Comparison of ENCODE assay signal across 1 cellular context in the genomic region with DNA sequence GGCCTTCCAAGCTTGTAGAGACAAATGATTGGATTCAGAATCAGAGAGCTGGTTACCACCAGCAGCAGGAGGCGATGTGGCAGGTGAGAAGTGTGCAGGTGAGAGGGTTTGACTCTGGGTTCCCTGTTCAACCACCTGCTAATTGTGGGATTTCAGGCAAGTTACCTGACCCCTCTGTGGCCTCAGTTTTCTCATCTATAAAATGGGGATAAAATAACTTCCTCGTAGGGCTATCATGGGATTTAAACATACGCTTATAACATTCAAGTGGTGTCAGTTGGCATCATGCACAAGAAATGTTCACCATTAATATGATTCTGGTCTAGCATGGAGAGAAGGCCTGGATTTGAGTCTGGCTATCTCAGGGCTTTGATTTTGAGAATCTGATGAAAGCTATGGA.
TF ChIP-seq lines count a peak whose summit lies in the region.

No MANE protein-coding gene starts in this region.

TF ChIP-seq in H1, 55 proteins besides CTCF, POLR2A, EP300 and RAD21:
- TF ChIP-seq, protein P1, sequence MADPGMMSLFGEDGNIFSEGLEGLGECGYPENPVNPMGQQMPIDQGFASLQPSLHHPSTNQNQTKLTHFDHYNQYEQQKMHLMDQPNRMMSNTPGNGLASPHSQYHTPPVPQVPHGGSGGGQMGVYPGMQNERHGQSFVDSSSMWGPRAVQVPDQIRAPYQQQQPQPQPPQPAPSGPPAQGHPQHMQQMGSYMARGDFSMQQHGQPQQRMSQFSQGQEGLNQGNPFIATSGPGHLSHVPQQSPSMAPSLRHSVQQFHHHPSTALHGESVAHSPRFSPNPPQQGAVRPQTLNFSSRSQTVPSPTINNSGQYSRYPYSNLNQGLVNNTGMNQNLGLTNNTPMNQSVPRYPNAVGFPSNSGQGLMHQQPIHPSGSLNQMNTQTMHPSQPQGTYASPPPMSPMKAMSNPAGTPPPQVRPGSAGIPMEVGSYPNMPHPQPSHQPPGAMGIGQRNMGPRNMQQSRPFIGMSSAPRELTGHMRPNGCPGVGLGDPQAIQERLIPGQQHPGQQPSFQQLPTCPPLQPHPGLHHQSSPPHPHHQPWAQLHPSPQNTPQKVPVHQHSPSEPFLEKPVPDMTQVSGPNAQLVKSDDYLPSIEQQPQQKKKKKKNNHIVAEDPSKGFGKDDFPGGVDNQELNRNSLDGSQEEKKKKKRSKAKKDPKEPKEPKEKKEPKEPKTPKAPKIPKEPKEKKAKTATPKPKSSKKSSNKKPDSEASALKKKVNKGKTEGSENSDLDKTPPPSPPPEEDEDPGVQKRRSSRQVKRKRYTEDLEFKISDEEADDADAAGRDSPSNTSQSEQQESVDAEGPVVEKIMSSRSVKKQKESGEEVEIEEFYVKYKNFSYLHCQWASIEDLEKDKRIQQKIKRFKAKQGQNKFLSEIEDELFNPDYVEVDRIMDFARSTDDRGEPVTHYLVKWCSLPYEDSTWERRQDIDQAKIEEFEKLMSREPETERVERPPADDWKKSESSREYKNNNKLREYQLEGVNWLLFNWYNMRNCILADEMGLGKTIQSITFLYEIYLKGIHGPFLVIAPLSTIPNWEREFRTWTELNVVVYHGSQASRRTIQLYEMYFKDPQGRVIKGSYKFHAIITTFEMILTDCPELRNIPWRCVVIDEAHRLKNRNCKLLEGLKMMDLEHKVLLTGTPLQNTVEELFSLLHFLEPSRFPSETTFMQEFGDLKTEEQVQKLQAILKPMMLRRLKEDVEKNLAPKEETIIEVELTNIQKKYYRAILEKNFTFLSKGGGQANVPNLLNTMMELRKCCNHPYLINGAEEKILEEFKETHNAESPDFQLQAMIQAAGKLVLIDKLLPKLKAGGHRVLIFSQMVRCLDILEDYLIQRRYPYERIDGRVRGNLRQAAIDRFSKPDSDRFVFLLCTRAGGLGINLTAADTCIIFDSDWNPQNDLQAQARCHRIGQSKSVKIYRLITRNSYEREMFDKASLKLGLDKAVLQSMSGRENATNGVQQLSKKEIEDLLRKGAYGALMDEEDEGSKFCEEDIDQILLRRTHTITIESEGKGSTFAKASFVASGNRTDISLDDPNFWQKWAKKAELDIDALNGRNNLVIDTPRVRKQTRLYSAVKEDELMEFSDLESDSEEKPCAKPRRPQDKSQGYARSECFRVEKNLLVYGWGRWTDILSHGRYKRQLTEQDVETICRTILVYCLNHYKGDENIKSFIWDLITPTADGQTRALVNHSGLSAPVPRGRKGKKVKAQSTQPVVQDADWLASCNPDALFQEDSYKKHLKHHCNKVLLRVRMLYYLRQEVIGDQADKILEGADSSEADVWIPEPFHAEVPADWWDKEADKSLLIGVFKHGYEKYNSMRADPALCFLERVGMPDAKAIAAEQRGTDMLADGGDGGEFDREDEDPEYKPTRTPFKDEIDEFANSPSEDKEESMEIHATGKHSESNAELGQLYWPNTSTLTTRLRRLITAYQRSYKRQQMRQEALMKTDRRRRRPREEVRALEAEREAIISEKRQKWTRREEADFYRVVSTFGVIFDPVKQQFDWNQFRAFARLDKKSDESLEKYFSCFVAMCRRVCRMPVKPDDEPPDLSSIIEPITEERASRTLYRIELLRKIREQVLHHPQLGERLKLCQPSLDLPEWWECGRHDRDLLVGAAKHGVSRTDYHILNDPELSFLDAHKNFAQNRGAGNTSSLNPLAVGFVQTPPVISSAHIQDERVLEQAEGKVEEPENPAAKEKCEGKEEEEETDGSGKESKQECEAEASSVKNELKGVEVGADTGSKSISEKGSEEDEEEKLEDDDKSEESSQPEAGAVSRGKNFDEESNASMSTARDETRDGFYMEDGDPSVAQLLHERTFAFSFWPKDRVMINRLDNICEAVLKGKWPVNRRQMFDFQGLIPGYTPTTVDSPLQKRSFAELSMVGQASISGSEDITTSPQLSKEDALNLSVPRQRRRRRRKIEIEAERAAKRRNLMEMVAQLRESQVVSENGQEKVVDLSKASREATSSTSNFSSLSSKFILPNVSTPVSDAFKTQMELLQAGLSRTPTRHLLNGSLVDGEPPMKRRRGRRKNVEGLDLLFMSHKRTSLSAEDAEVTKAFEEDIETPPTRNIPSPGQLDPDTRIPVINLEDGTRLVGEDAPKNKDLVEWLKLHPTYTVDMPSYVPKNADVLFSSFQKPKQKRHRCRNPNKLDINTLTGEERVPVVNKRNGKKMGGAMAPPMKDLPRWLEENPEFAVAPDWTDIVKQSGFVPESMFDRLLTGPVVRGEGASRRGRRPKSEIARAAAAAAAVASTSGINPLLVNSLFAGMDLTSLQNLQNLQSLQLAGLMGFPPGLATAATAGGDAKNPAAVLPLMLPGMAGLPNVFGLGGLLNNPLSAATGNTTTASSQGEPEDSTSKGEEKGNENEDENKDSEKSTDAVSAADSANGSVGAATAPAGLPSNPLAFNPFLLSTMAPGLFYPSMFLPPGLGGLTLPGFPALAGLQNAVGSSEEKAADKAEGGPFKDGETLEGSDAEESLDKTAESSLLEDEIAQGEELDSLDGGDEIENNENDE (IDR thresholded peaks at IDR 0.05; ENCODE audit: insufficient replicate concordance, low read length): no peak
- TF ChIP-seq CREB1 (IDR thresholded peaks at IDR 0.05): no peak
- peak; percentile 86; the same call in 1 of the 2 replicates for TF ChIP-seq KDM1A (IDR thresholded peaks at IDR 0.05; ENCODE audit: borderline replicate concordance, low read length)
- 0 out of 4 replicates have a peak, but pooled peaks of 1 of the 2 experiments have one; percentile 58 for TF ChIP-seq HDAC2 (IDR thresholded peaks at IDR 0.05; ENCODE audit: borderline replicate concordance in 1 of 2, low read depth in 2 of 2, low read length in 2 of 2)
